ENCODE assay signal across 9 cellular contexts in the genomic region with DNA sequence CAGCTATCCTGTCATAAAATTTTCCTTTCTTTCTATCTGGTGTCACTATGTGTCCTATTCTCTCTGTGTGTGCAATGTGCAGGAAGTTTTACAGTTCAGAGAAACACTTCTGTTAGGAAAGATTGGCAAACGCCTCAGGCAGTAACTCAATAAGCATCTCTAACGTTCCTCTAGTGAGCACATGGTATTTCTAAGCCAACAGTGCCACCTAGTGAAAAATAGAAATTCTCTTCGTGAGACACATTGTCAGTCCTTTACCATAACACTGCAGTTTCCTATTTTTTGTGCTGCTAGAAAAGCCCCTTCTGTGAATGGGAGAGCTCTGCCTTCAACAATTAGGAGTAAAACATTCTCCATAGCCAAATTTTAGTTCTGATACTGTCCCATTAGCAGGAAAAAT. TPM values are rescaled to one million over a fixed set of nuclear protein-coding genes. Genes with fewer than 3 reads are reported as not detected.
DNase-seq lines count a peak whose midpoint lies in the region; ATAC-seq and TF ChIP-seq lines count a peak whose summit lies in the region.
"Had no signal": no experiment of that assay in that cellular context is flagged by ENCODE, and none has a peak within 500 bp of the region (broad histone marks: within the 10 kb centered on the region; RNA-seq: fewer than 3 reads in every experiment).

No MANE protein-coding gene starts in this region.

- H3K9me3 ChIP-seq in liver (ENCODE audit: control insufficient read depth in 4 of 4, low read length in 3 of 4), result peaks cover 0 to 2% (median under 1%) of the 10 kb centered on the region in 4 donors

- H3K9ac ChIP-seq in liver (ENCODE audit: low read depth in 1 of 2, low read length in 2 of 2), result no peak overlapping the region
- H3K9ac ChIP-seq: parathyroid adenoma had no signal

- no peak overlapping the region for H3K27ac ChIP-seq in liver (ENCODE audit: low read depth in 1 of 2, low read length in 2 of 2)
- H3K27ac ChIP-seq: parathyroid adenoma had no signal

- peak; percentile 54 for TF ChIP-seq CTCF in liver (IDR thresholded peaks at IDR 0.05; ENCODE audit: low read depth, low read length, missing input control)

- H3K4me1 ChIP-seq in liver (ENCODE audit: control insufficient read depth in 4 of 4, insufficient read depth in 4 of 4, low read length in 3 of 4), result no peaks in the 10 kb centered on the region
- H3K4me1 ChIP-seq: parathyroid adenoma had no signal

- peak; percentile 78 to 82 for TF ChIP-seq RAD21 in liver (IDR thresholded peaks at IDR 0.05)

- DNase-seq in DMS 273 (lab: John Stamatoyannopoulos, UW; ENCODE audit: unreplicated experiment) (peak; percentile 74), Kasumi-1 (lab: John Stamatoyannopoulos, UW) (peak; percentile 79 to 82), astrocyte of the hippocampus (ENCODE audit: low read depth, low spot score) (peak; percentile 19), epidermal melanocyte (ENCODE audit: insufficient read length, low spot score) (no peak)
- DNase-seq in activated CD8-positive, alpha-beta memory T cell treated with anti-CD3 and anti-CD28 coated beads, Interleukin-2, amount 50 U/mL, for 4 hours, result no peak

- 4% methylated on average over 3 of the region's 3 CpGs for WGBS in liver

- H3K27me3 ChIP-seq in liver (ENCODE audit: control insufficient read depth in 4 of 4, insufficient read depth in 4 of 4, low read length in 3 of 4), result no peaks in the 10 kb centered on the region

- H3K4me3 ChIP-seq in liver (ENCODE audit: low read depth in 1 of 3, low read length in 3 of 3), result no peak overlapping the region

- ATAC-seq in GM19452 (IDR thresholded peaks at IDR 0.05; ENCODE audit: unreplicated experiment), result no peak
- no peak for ATAC-seq in GM18868 (IDR thresholded peaks at IDR 0.05; ENCODE audit: unreplicated experiment)

- no peaks in the 10 kb centered on the region for H3K36me3 ChIP-seq in liver (ENCODE audit: control insufficient read depth in 4 of 4, insufficient read depth in 3 of 4, low read depth in 1 of 4, low read length in 3 of 4)

TF ChIP-seq in liver, 16 proteins besides CTCF, POLR2A, EP300 and RAD21:
- TF ChIP-seq GABPA (IDR thresholded peaks at IDR 0.05 in 1 of 2, conservative IDR thresholded peaks at IDR 0.05 in 1 of 2) (no peak), FOXA1 (IDR thresholded peaks at IDR 0.05) (no peak)

RNA-seq across cellular contexts. Expression of a gene that starts 50.7 kb away (rescaled TPM):
- total RNA-seq in liver, result under 1 TPM; 0.05 to 0.08 TPM
- polyA plus RNA-seq in liver, result not detected

Comparison
In these comparisons a context has a peak if more than half of its experiments do, and no peak if none do; other contexts are left out.
1. DNase-seq: peak in DMS 273 (single experiment), Kasumi-1 (2 of 2) and astrocyte of the hippocampus (single experiment); none in epidermal melanocyte (single experiment) and activated CD8-positive, alpha-beta memory T cell treated with anti-CD3 and anti-CD28 coated beads, Interleukin-2, amount 50 U/mL, for 4 hours (single experiment).